9 cellular contexts compared by ENCODE assay signal in the genomic region with DNA sequence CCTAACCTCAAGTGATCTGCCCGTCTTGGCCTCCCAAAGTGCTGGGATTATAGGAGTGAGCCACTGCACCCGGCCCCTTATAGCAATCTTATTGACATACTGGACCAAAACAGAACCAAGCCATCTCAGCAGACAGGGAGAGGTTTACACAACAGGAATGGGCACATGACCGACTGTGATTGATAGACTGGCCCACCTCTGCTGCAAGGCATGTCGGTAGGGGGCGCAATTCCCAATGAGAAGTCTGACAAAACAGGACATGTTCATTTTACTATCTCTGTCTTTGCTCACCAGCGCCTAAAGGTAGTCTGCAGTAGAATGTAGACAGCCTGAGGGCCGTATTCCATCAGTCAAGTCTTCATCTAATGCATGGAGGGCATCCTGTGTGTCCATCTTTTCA. TPM values are rescaled to one million over a fixed set of nuclear protein-coding genes. Genes with fewer than 3 reads are reported as not detected.
A peak's percentile ranks its signal among the peaks of the same experiment; 100 is the strongest.
DNase-seq lines count a peak whose midpoint lies in the region; ATAC-seq and TF ChIP-seq lines count a peak whose summit lies in the region.
"Had no signal": no experiment of that assay in that cellular context is flagged by ENCODE, and none has a peak within 500 bp of the region (broad histone marks: within the 10 kb centered on the region; RNA-seq: fewer than 3 reads in every experiment).

No MANE protein-coding gene starts in this region.

- peak; percentile 28 for DNase-seq in SW480 (ENCODE audit: low spot score)
- no peak for DNase-seq in dorsolateral prefrontal cortex
- DNase-seq in stimulated activated CD4-positive, alpha-beta T cell treated with anti-CD3 and anti-CD28 coated beads, Interleukin-1b, Interleukin-23, amount 100 ng/mL, for 4 hours (ENCODE audit: low read depth in 2 of 2): peak; percentile 22 to 29
- DNase-seq in pons (ENCODE audit: low spot score): no peak
- no peak for DNase-seq in sciatic nerve (ENCODE audit: low spot score)

- H3K27me3 ChIP-seq in dorsolateral prefrontal cortex: peaks cover 0 to 36% (median 11%) of the 10 kb centered on the region in 45 donors

- H3K4me3 ChIP-seq in dorsolateral prefrontal cortex: no peak overlapping the region

- intact Hi-C loops in dorsolateral prefrontal cortex (cut with DNase I): no loop called here
- intact Hi-C loops in sciatic nerve (cut with DNase I): no loop called here

- no peak overlapping the region for H3K27ac ChIP-seq in dorsolateral prefrontal cortex

- peak; percentile 40 for TF ChIP-seq CTCF in GM12801 (IDR thresholded peaks at IDR 0.05; ENCODE audit: extremely low read depth, insufficient read length)
- TF ChIP-seq CTCF in dorsolateral prefrontal cortex (IDR thresholded peaks at IDR 0.05 in 54 of 56, conservative IDR thresholded peaks at IDR 0.05 in 2 of 56; ENCODE audit: low read depth in 1 of 56, partially characterized antibody in 56 of 56): peak in 46 of 56 donors; percentile 12 to 47 (median 26)

- ATAC-seq in HG02759 (IDR thresholded peaks at IDR 0.05; ENCODE audit: unreplicated experiment) (peak; percentile 22), HG02588 (IDR thresholded peaks at IDR 0.05; ENCODE audit: unreplicated experiment) (no peak), sciatic nerve (no peak)

RNA-seq across cellular contexts. Expression of a gene that starts 2.0 kb away (rescaled TPM):
- 1 to 10 TPM in 118 of 120 experiments, under 1 TPM in 2; 0.46 to 6.9 (median 2.8) TPM for total RNA-seq in dorsolateral prefrontal cortex
- not detected for total RNA-seq in sciatic nerve
- total RNA-seq: T-helper 2 cell treated with Interferon-gamma antibody and Interleukin-4, amounts not matched to agents 100 ng/mL and 5 ng/mL, for 36 hours had no signal

Comparison
In these comparisons a context has a peak if more than half of its experiments do, and no peak if none do; other contexts are left out.
1. DNase-seq: peak in SW480 (single experiment) and stimulated activated CD4-positive, alpha-beta T cell treated with anti-CD3 and anti-CD28 coated beads, Interleukin-1b, Interleukin-23, amount 100 ng/mL, for 4 hours (2 of 2); none in dorsolateral prefrontal cortex (0 of 10), pons (single experiment) and sciatic nerve (single experiment).